ENCODE assay signal across 33 cellular contexts in genomic region chr3:17257269-17257668, GRCh38.
"Had no signal": no experiment of that assay in that cellular context is flagged by ENCODE, and none has a peak within 500 bp of the region (broad histone marks: within the 10 kb centered on the region; RNA-seq: fewer than 3 reads in every experiment).

No MANE protein-coding gene starts in this region.

- H3K4me3 Mint-ChIP-seq: T-cell had no signal

- H3K27me3 ChIP-seq: MG63, SJCRH30 had no signal

- H3K27ac Mint-ChIP-seq: T-cell had no signal

- H3K27ac ChIP-seq: KMS-11, PC-9, RWPE1, SJCRH30, SK-N-MC had no signal

- H3K36me3 ChIP-seq: MG63, SJCRH30 had no signal

- H3K4me3 ChIP-seq: MG63, PC-9, SJCRH30, SK-N-MC had no signal

- DNase-seq: Karpas-422, KBM-7, MG63, NCI-H1048, NCI-H1092 treated with DMSO at 0.1 percent for 48 hours, NCI-H1105 treated with DMSO at 0.1 percent for 48 hours, NCI-H1436, NCI-H146, NCI-H1694, NCI-H187, NCI-H1930, NCI-H2029 treated with DMSO at 0.1 percent for 48 hours, NCI-H2081 treated with DMSO at 0.1 percent for 48 hours, NCI-H2107, NCI-H2171, NCI-H226, NCI-H446 treated with DMSO at 0.1 percent for 48 hours, NCI-H510A, NCI-H524, NCI-H526, NCI-H774, PC-9, SHP77, SIG-M5, SJCRH30, T-cell had no signal

- FAIRE-seq: RCC 7860 had no signal

- H3K9me3 ChIP-seq: MG63, SJCRH30 had no signal

- H3K4me1 Mint-ChIP-seq: T-cell had no signal

- ATAC-seq: Panc1, Right ventricle myocardium inferior, SK-N-SH treated with all-trans-retinoic acid at 6 μM for 48 hours, T-cell had no signal

- H3K27me3 Mint-ChIP-seq: T-cell had no signal

- H3K4me1 ChIP-seq: SJCRH30 had no signal
